15 cellular contexts compared by ENCODE assay signal in the genomic region with DNA sequence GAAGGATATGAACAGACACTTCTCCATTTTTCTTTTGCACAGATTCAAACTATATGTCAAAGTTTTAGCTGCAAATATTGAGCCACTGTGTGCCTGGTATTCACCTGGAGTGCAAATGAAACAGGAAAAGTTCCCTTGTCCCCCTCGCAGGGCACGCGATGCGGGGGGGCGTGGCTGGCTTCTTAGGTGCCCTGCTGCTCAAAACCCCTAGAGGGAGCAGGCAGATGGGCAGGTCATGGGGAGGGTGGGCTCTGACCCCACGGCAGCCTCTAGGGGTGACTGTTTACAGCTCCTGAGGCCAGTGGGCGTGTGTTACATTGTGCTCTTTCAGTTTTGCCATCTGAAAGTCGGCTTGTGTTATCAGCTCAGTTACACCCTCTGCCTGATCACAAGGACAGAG.
DNase-seq lines count a peak whose midpoint lies in the region; ATAC-seq, FAIRE-seq and TF ChIP-seq lines count a peak whose summit lies in the region.
"Had no signal": no experiment of that assay in that cellular context is flagged by ENCODE, and none has a peak within 500 bp of the region (broad histone marks: within the 10 kb centered on the region; RNA-seq: fewer than 3 reads in every experiment).

No MANE protein-coding gene starts in this region.

- H2AFZ ChIP-seq in DND-41 (ENCODE audit: low read depth, low read length) = no peak overlapping the region

- intact Hi-C loops in kidney (cut with DNase I) = no loop called here

- no peaks in the 10 kb centered on the region for H3K27me3 ChIP-seq in DND-41 (ENCODE audit: insufficient read depth, low read length, poor library complexity)

- H3K79me2 ChIP-seq in DND-41 (ENCODE audit: insufficient read depth, low read length) = no peaks in the 10 kb centered on the region

- TF ChIP-seq CTCF in DND-41 (IDR thresholded peaks at IDR 0.05; ENCODE audit: borderline replicate concordance, extremely low read depth, low read length, poor library complexity, severe bottlenecking) = peak; percentile 23
- TF ChIP-seq CTCF in HFF-Myc (IDR thresholded peaks at IDR 0.05; ENCODE audit: low read depth, low read length, missing control alignments) = peak; percentile 4
- no peak for TF ChIP-seq CTCF in kidney (IDR thresholded peaks at IDR 0.05; ENCODE audit: borderline replicate concordance, extremely low read depth, insufficient read depth)

- no peak overlapping the region for H3K4me2 ChIP-seq in DND-41 (ENCODE audit: insufficient read depth, low read length)

- FAIRE-seq in kidney (lab: Jason Lieb, UNC) = no peak

- H3K36me3 ChIP-seq in DND-41 (ENCODE audit: insufficient read depth, low read length) (no peaks in the 10 kb centered on the region), kidney (ENCODE audit: control insufficient read depth in 1 of 2, insufficient read depth in 2 of 2, low read length in 2 of 2) (no peaks in the 10 kb centered on the region)

- H3K27ac ChIP-seq in DND-41 (ENCODE audit: low read length) (no peak overlapping the region), kidney (ENCODE audit: low read depth in 2 of 2, low read length in 2 of 2) (no peak overlapping the region), caudate nucleus (ENCODE audit: low read depth, low read length) (no peak overlapping the region)

- DNase-seq in DND-41 (no peak), HFF-Myc (ENCODE audit: extremely low read depth, low read depth) (no peak), UCSD-AML1 (lab: John Stamatoyannopoulos, UW; ENCODE audit: unreplicated experiment) (peak; percentile 3), kidney (peak; percentile 37), caudate nucleus (lab: John Stamatoyannopoulos, UW) (no peak)
- DNase-seq in stimulated activated CD4-positive, alpha-beta T cell treated with anti-CD3 and anti-CD28 coated beads, Interleukin-2, amount 100 ng/mL, for 24 hours = no peak
- DNase-seq: activated CD4-positive, alpha-beta T cell treated with anti-CD3 and anti-CD28 coated beads, Interleukin-2, amount 50 U/mL, for 48 hours; effector memory CD4-positive, alpha-beta T cell; left cardiac atrium; NCI-H345; stimulated activated CD4-positive, alpha-beta T cell treated with anti-CD3 and anti-CD28 coated beads, Interleukin-4, amount 100 ng/mL, for 1 hour; T1000 had no signal

- H3K4me1 ChIP-seq in DND-41 (ENCODE audit: insufficient read depth, low read length) (no peaks in the 10 kb centered on the region), kidney (ENCODE audit: control insufficient read depth in 1 of 2, insufficient read depth in 1 of 2, low read depth in 1 of 2, low read length in 2 of 2) (no peaks in the 10 kb centered on the region)

- no peak overlapping the region for H3K4me3 ChIP-seq in DND-41 (ENCODE audit: low read depth in 1 of 2, low read length in 2 of 2)
- H3K4me3 ChIP-seq in HFF-Myc (replicated peaks; ENCODE audit: low read depth, low read length) = no peak overlapping the region
- no peak overlapping the region for H3K4me3 ChIP-seq in kidney (ENCODE audit: low read length in 2 of 2)

- no peaks in the 10 kb centered on the region for H4K20me1 ChIP-seq in DND-41 (ENCODE audit: insufficient read depth, low read length)

- H3K9me3 ChIP-seq in DND-41 (ENCODE audit: insufficient read depth, low read length, severe bottlenecking) = no peaks in the 10 kb centered on the region
- H3K9me3 ChIP-seq in kidney (ENCODE audit: control insufficient read depth in 1 of 2, low read length in 2 of 2) = no peaks in the 10 kb centered on the region

- H3K9ac ChIP-seq in DND-41 (ENCODE audit: low read depth, low read length) (no peak overlapping the region), kidney (ENCODE audit: low read length in 2 of 2) (no peak overlapping the region)

- ATAC-seq in DND-41 (ENCODE audit: insufficient read depth, low read depth) = no peak
- no peak for ATAC-seq in HG02610 (IDR thresholded peaks at IDR 0.05; ENCODE audit: unreplicated experiment)
- ATAC-seq in GM19467 (IDR thresholded peaks at IDR 0.05; ENCODE audit: unreplicated experiment) = no peak
- ATAC-seq: left cardiac atrium; stimulated activated effector memory CD8-positive, alpha-beta T cell treated with anti-CD3 and anti-CD28 coated beads, Interleukin-12 subunit alpha, Interleukin-12 subunit beta, amount 100 ng/mL, for 72 hours had no signal

Comparison
In these comparisons a context has a peak if more than half of its experiments do, and no peak if none do; other contexts are left out.
1. DNase-seq: peak in UCSD-AML1 (single experiment) and kidney (single experiment); none in DND-41 (single experiment), HFF-Myc (single experiment), stimulated activated CD4-positive, alpha-beta T cell treated with anti-CD3 and anti-CD28 coated beads, Interleukin-2, amount 100 ng/mL, for 24 hours (0 of 2) and caudate nucleus (0 of 61).